In genomic region chr1:168439451-168440375, GRCh38 we compare ENCODE assay signal across 1 cellular context.
TF ChIP-seq lines count a peak whose summit lies in the region.

No MANE protein-coding gene starts in this region.

TF ChIP-seq in SK-N-SH, 30 proteins besides CTCF, POLR2A, EP300 and RAD21 (continued from another document):
- TF ChIP-seq MAX (IDR thresholded peaks at IDR 0.05; ENCODE audit: low read depth) (no peak), GATA2 (CRISPR knock-in tag; IDR thresholded peaks at IDR 0.05) (no peak), NFIC (IDR thresholded peaks at IDR 0.05; ENCODE audit: borderline replicate concordance) (peak; percentile 55), SIN3A (IDR thresholded peaks at IDR 0.05; ENCODE audit: borderline replicate concordance, low read depth, low read length) (0 out of 2 replicates have a peak, but pooled peaks have one; percentile 54), FOXM1 (IDR thresholded peaks at IDR 0.05; ENCODE audit: low read depth) (no peak)
